ENCODE assay signal across 20 cellular contexts in the genomic region with DNA sequence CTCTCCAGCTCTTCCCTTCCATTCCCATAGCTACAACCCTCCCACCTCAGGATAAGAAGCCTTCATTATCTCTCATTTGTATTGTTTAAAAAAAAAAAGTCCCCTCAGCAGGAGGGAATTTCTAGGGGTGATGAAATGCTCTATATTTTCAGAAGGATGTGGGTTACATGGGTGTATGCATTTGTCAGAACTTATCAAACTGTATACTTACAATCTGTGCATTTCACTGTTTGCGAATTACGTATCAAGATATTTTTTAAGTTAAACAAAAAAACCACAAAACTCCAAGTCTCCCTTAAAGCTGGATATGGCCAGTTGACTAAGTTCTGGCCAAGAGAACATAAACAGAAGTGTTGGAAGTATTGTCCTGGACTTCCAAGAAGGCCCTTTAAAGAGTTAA. TPM values are rescaled to one million over a fixed set of nuclear protein-coding genes. Genes with fewer than 3 reads are reported as not detected.
DNase-seq lines count a peak whose midpoint lies in the region; FAIRE-seq and TF ChIP-seq lines count a peak whose summit lies in the region.
"Had no signal": no experiment of that assay in that cellular context is flagged by ENCODE, and none has a peak within 500 bp of the region (broad histone marks: within the 10 kb centered on the region; RNA-seq: fewer than 3 reads in every experiment).

No MANE protein-coding gene starts in this region.

- H3K27me3 Mint-ChIP-seq in activated naive CD8-positive, alpha-beta T cell treated with anti-CD3 and anti-CD28 coated beads for 36 hours: no peaks in the 10 kb centered on the region

- peak overlapping the region; percentile 34 for H3K27ac Mint-ChIP-seq in activated naive CD8-positive, alpha-beta T cell treated with anti-CD3 and anti-CD28 coated beads for 36 hours

- peak overlapping the region; percentile 96 for H3K27ac ChIP-seq in AG04450 (ENCODE audit: low read depth, low read length)
- H3K27ac ChIP-seq: HL-60, KMS-11, SK-N-MC, WERI-Rb-1 had no signal

- CTCF ChIA-PET in AG04450 (lab: Charles Lee): interaction anchor here (0.6 to 2.7 kb wide), 8 partner anchors 9 to 174 kb away, joined by 3 to 24 read pairs (median 6); a partner anchor contains a TSS

- H3K27me3 ChIP-seq in AG04450 (ENCODE audit: control insufficient read depth, insufficient read depth, low read length): no peaks in the 10 kb centered on the region

- no peaks in the 10 kb centered on the region for H3K9me3 Mint-ChIP-seq in activated naive CD8-positive, alpha-beta T cell treated with anti-CD3 and anti-CD28 coated beads for 36 hours

- no peak overlapping the region; the same call in 1 of the 2 replicates for H3K4me3 ChIP-seq in AG04450 (ENCODE audit: low read depth, low read length)
- H3K4me3 ChIP-seq: SK-N-MC had no signal

- FAIRE-seq in RCC 7860 (lab: Jason Lieb, UNC): no peak

- H3K36me3 Mint-ChIP-seq in activated naive CD8-positive, alpha-beta T cell treated with anti-CD3 and anti-CD28 coated beads for 36 hours: peaks cover 37% of the 10 kb centered on the region

- DNase-seq in AG04450 (ENCODE audit: low read depth, low spot score) (peak; percentile 84), EL (peak; percentile 28), iris pigment epithelial cell (ENCODE audit: low read depth) (peak; percentile 80), RCC 7860 (ENCODE audit: low spot score) (no peak), GF-D8 (lab: John Stamatoyannopoulos, UW) (no peak), COR-L47 (lab: John Stamatoyannopoulos, UW) (no peak), NCI-H1694 treated with DMSO at 0.1 percent for 48 hours (lab: John Stamatoyannopoulos, UW) (no peak)
- DNase-seq in activated naive CD8-positive, alpha-beta T cell treated with anti-CD3 and anti-CD28 coated beads for 36 hours: no peak
- DNase-seq: glutamatergic neuron, islet precursor cell, mesendoderm, NCI-H1105 treated with DMSO at 0.1 percent for 48 hours, NCI-H2227 treated with DMSO at 0.1 percent for 48 hours, WERI-Rb-1 had no signal

- TF ChIP-seq CTCF in AG04450 (IDR thresholded peaks at IDR 0.05; ENCODE audit: low read depth, low read length): no peak

- POLR2A ChIA-PET in AG04450 (lab: Yijun Ruan, JAX): interaction anchor here (0.7 to 1.2 kb wide), 4 partner anchors 28 to 110 kb away, joined by 3 to 16 read pairs (median 6); a partner anchor contains a TSS

- no peak overlapping the region for H3K4me3 Mint-ChIP-seq in activated naive CD8-positive, alpha-beta T cell treated with anti-CD3 and anti-CD28 coated beads for 36 hours

- H3K4me1 Mint-ChIP-seq in activated naive CD8-positive, alpha-beta T cell treated with anti-CD3 and anti-CD28 coated beads for 36 hours: peaks cover 30% of the 10 kb centered on the region

- no peaks in the 10 kb centered on the region for H3K9me3 ChIP-seq in AG04450 (ENCODE audit: control insufficient read depth, insufficient read depth, low read length)

RNA-seq across cellular contexts. Expression of a gene that starts 2.0 kb away (rescaled TPM):
- 85.9 and 99.2 TPM in 2 replicates for polyA plus RNA-seq in AG04450 (2011; rRNA removed)
- polyA minus RNA-seq in AG04450 (2011; rRNA and poly(A)+ RNA removed): 47.0 and 50.5 TPM in 2 replicates
- total RNA-seq in activated naive CD8-positive, alpha-beta T cell treated with anti-CD3 and anti-CD28 coated beads for 36 hours: 100 to 1,000 TPM in 1 of 2 experiments, 10 to 100 TPM in 1; 97.4 to 104 TPM

RNA-seq across cellular contexts. Expression of a gene that starts 30.0 kb away (rescaled TPM):
- 260 TPM in 2 replicates for polyA plus RNA-seq in AG04450 (2011; rRNA removed)
- polyA minus RNA-seq in AG04450 (2011; rRNA and poly(A)+ RNA removed): 129 and 145 TPM in 2 replicates
- 10 to 100 TPM; 81.8 to 82.5 TPM for total RNA-seq in activated naive CD8-positive, alpha-beta T cell treated with anti-CD3 and anti-CD28 coated beads for 36 hours

RNA-seq across cellular contexts. Expression of a gene that starts 44.3 kb away (rescaled TPM):
- polyA plus RNA-seq in AG04450 (2011; rRNA removed): 0.24 and 0.26 TPM in 2 replicates
- polyA minus RNA-seq in AG04450 (2011; rRNA and poly(A)+ RNA removed): 0.09 and 0.18 TPM in 2 replicates
- total RNA-seq in activated naive CD8-positive, alpha-beta T cell treated with anti-CD3 and anti-CD28 coated beads for 36 hours: under 1 TPM; 0.24 to 0.39 TPM

RNA-seq across cellular contexts. Expression of a gene that starts 50.9 kb away (rescaled TPM):
- not detected in 2 replicates for polyA plus RNA-seq in AG04450 (2011; rRNA removed)
- not detected in 2 replicates for polyA minus RNA-seq in AG04450 (2011; rRNA and poly(A)+ RNA removed)
- total RNA-seq in activated naive CD8-positive, alpha-beta T cell treated with anti-CD3 and anti-CD28 coated beads for 36 hours: not detected
- total RNA-seq: cardiac septum, subcutaneous adipose tissue had no signal
- polyA plus RNA-seq: BJ had no signal

Comparison
In these comparisons a context has a peak if more than half of its experiments do, and no peak if none do; other contexts are left out.
1. DNase-seq: peak in AG04450 (single experiment), EL (single experiment) and iris pigment epithelial cell (single experiment); none in activated naive CD8-positive, alpha-beta T cell treated with anti-CD3 and anti-CD28 coated beads for 36 hours (single experiment), RCC 7860 (single experiment), GF-D8 (single experiment), COR-L47 (single experiment) and NCI-H1694 treated with DMSO at 0.1 percent for 48 hours (single experiment).